8 cellular contexts compared by ENCODE assay signal in the genomic region with DNA sequence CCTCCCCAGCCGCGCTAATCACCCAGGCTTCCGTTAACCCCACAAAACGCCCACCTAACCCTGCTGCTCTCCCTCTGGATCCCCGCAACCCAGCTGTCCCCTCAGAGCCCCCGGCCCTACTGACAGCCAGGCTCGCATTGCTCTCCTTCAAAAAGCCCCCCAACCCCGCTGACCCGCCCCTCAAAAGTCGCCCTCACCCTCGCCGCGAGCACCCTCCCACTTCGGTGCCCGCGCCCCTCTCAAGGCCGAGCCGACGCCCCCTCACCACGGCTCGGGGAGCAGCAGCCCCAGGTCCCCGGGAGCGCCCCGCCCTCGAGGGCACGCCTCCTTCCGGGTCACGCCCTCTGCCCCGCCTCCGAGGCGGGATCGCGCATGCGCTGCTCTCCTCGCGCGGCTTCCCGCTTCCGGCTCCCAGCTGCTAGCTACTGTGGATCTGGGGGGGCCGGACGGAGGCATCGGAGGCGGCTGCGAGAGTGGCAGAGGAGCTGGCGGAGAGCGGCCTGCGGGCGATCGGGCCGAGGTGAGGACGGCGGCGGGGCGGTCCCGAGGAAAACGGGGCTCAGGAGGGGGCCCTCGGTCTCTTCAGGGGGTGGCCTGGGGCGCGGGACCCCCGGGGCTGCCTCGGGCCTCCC. TPM values are rescaled to one million over a fixed set of nuclear protein-coding genes. Genes with fewer than 3 reads are reported as not detected.
DNase-seq lines count a peak whose midpoint lies in the region; ATAC-seq and TF ChIP-seq lines count a peak whose summit lies in the region.

No MANE protein-coding gene starts in this region.

- peaks cover 5% of the 10 kb centered on the region for H3K36me3 Mint-ChIP-seq in activated CD4-positive, alpha-beta memory T cell treated with anti-CD3 and anti-CD28 coated beads, Interleukin-2, amount 10 ng/mL, durations not matched to agents 7 days and 5 days (ENCODE audit: low read depth)

- H3K4me1 Mint-ChIP-seq in activated CD4-positive, alpha-beta memory T cell treated with anti-CD3 and anti-CD28 coated beads, Interleukin-2, amount 10 ng/mL, durations not matched to agents 7 days and 5 days, result peaks cover 23% of the 10 kb centered on the region

- peak in 19 of 56 donors; percentile 7 to 37 (median 18) for TF ChIP-seq CTCF in dorsolateral prefrontal cortex (IDR thresholded peaks at IDR 0.05 in 54 of 56, conservative IDR thresholded peaks at IDR 0.05 in 2 of 56; ENCODE audit: low read depth in 1 of 56, partially characterized antibody in 56 of 56)
- TF ChIP-seq CTCF in lower leg skin (IDR thresholded peaks at IDR 0.05), result no peak

- no peaks in the 10 kb centered on the region for H3K9me3 Mint-ChIP-seq in activated CD4-positive, alpha-beta memory T cell treated with anti-CD3 and anti-CD28 coated beads, Interleukin-2, amount 10 ng/mL, durations not matched to agents 7 days and 5 days

- H3K27me3 Mint-ChIP-seq in activated CD4-positive, alpha-beta memory T cell treated with anti-CD3 and anti-CD28 coated beads, Interleukin-2, amount 10 ng/mL, durations not matched to agents 7 days and 5 days, result no peaks in the 10 kb centered on the region

- peak; percentile 77 for ATAC-seq in HG03521 (IDR thresholded peaks at IDR 0.05; ENCODE audit: unreplicated experiment)

- H3K4me3 ChIP-seq in dorsolateral prefrontal cortex (peak overlapping the region; percentile 77 to 100 (median 98)), lower leg skin (ENCODE audit: low read depth, poor library complexity, severe bottlenecking) (peak overlapping the region; percentile 97)

- no peaks in the 10 kb centered on the region for H3K27me3 ChIP-seq in dorsolateral prefrontal cortex

- CTCF ChIA-PET in activated CD4-positive, alpha-beta memory T cell treated with anti-CD3 and anti-CD28 coated beads, Interleukin-2, amount 10 ng/mL, durations not matched to agents 7 days and 5 days (lab: Charles Lee), result interaction anchor here (0.7 to 1.6 kb wide), 10 partner anchors 10 to 296 kb away, joined by 3 to 8 read pairs (median 4); partner anchors contain the start of genes ARHGEF18, PET100, TRAPPC5 and XAB2

- peak overlapping the region; percentile 69 for H3K27ac Mint-ChIP-seq in activated CD4-positive, alpha-beta memory T cell treated with anti-CD3 and anti-CD28 coated beads, Interleukin-2, amount 10 ng/mL, durations not matched to agents 7 days and 5 days

- WGBS in lower leg skin, 2 donors, result 1% methylated on average over 14 to 26 of the region's 61 CpGs

- POLR2A ChIA-PET in activated CD4-positive, alpha-beta memory T cell treated with anti-CD3 and anti-CD28 coated beads, Interleukin-2, amount 10 ng/mL, durations not matched to agents 7 days and 5 days (lab: Charles Lee), result interaction anchor here (0.5 to 1.5 kb wide), 4 partner anchors 17 to 1780 kb away, joined by 3 to 6 read pairs (median 3); partner anchors contain the start of gene MCOLN1

- H3K27ac ChIP-seq in dorsolateral prefrontal cortex, result peak overlapping the region in 54 of 59 donors; percentile 20 to 92 (median 78)

- peak; percentile 94 for DNase-seq in Ammon's horn (ENCODE audit: low spot score)
- peak; percentile 92 for DNase-seq in GM19238 (ENCODE audit: insufficient read length, low spot score)
- peak; percentile 70 for DNase-seq in NCI-H748 treated with DMSO at 0.1 percent for 48 hours (lab: John Stamatoyannopoulos, UW)
- DNase-seq in activated CD4-positive, alpha-beta memory T cell treated with anti-CD3 and anti-CD28 coated beads, Interleukin-2, amount 10 ng/mL, durations not matched to agents 7 days and 5 days, result peak; percentile 93
- DNase-seq in dorsolateral prefrontal cortex, result peak; percentile 85 to 99 (median 92)
- DNase-seq in lower leg skin (ENCODE audit: low spot score in 2 of 2), result peak; percentile 81 to 97
- peak; percentile 84 for DNase-seq in stimulated activated CD4-positive, alpha-beta T cell treated with anti-CD3 and anti-CD28 coated beads, Interleukin-4, amount 100 ng/mL, for 1 hour

- TF ChIP-seq POLR2A in lower leg skin (IDR thresholded peaks at IDR 0.05), result peak in 1 of 2 donors; percentile 44

- intact Hi-C loops in dorsolateral prefrontal cortex (cut with DNase I), result loop anchor here (1.0 to 10.0 kb wide), 6 partner anchors 47 to 232 kb away; partner anchors contain the start of genes MCOLN1 (in 1 of the 2), PET100 (in 1 of the 2), PEX11G (in 1 of the 2) and PNPLA6 (in 1 of the 2)
- intact Hi-C loops in lower leg skin (cut with DNase I; ENCODE audit: low total_unique reads), result no loop called here

- H3K4me3 Mint-ChIP-seq in activated CD4-positive, alpha-beta memory T cell treated with anti-CD3 and anti-CD28 coated beads, Interleukin-2, amount 10 ng/mL, durations not matched to agents 7 days and 5 days, result peak overlapping the region; percentile 82

RNA-seq across cellular contexts. Expression of gene ARHGEF18, which starts 46.1 kb away (rescaled TPM):
- total RNA-seq in activated CD4-positive, alpha-beta memory T cell treated with anti-CD3 and anti-CD28 coated beads, Interleukin-2, amount 10 ng/mL, durations not matched to agents 7 days and 5 days, result 10 to 100 TPM; 31.9 to 36.0 TPM
- total RNA-seq in dorsolateral prefrontal cortex (10 to 100 TPM; 24.3 to 56.2 (median 37.9) TPM), lower leg skin (10 to 100 TPM; 32.3 to 49.2 (median 36.3) TPM)

Comparison
In these comparisons a context has a peak if more than half of its experiments do, and no peak if none do; other contexts are left out.
1. Peak in every context shown above with its lines: DNase-seq, ATAC-seq, H3K4me3 ChIP-seq and H3K27ac ChIP-seq.